Comparison of ENCODE assay signal across 17 cellular contexts in genomic region chr11:8586805-8587204, GRCh38.
"Had no signal": no experiment of that assay in that cellular context is flagged by ENCODE, and none has a peak within 500 bp of the region (broad histone marks: within the 10 kb centered on the region; RNA-seq: fewer than 3 reads in every experiment).

No MANE protein-coding gene starts in this region.

- H3K27me3 ChIP-seq: heart right ventricle, upper lobe of right lung had no signal

- ATAC-seq: activated CD8-positive, alpha-beta T cell treated with anti-CD3 and anti-CD28 coated beads, Interleukin-2, amount 10 ng/mL, durations not matched to agents 7 days and 5 days; heart right ventricle; upper lobe of right lung had no signal

- DNase-seq: activated CD4-positive, alpha-beta T cell treated with anti-CD3 and anti-CD28 coated beads, Interleukin-2, amount 10 ng/mL, durations not matched to agents 7 days and 5 days; activated CD4-positive, CD25-positive, alpha-beta regulatory T cell; activated CD8-positive, alpha-beta T cell treated with anti-CD3 and anti-CD28 coated beads, Interleukin-2, amount 10 ng/mL, durations not matched to agents 7 days and 5 days; activated T-cell treated with anti-CD3 and anti-CD28 coated beads, Interleukin-2, amount 50 U/mL, for 24 hours; heart right ventricle; left ventricle myocardium inferior; mammary epithelial cell; midbrain; nephron progenitor cell; nucleus accumbens; posterior cingulate gyrus; stimulated activated naive CD4-positive, alpha-beta T cell; upper lobe of right lung had no signal

- FAIRE-seq: astrocyte, endometrium had no signal

- H3K36me3 ChIP-seq: breast epithelium, heart right ventricle, left ventricle myocardium inferior, upper lobe of right lung had no signal

- H3K4me3 ChIP-seq: breast epithelium, coronary artery, heart right ventricle, left ventricle myocardium inferior, upper lobe of right lung had no signal

- H3K4me1 ChIP-seq: breast epithelium, upper lobe of right lung had no signal

- H3K27ac ChIP-seq: breast epithelium, coronary artery, heart right ventricle, left ventricle myocardium inferior, upper lobe of right lung had no signal

- H3K9me3 ChIP-seq: upper lobe of right lung had no signal
